16 cellular contexts compared by ENCODE assay signal in the genomic region with DNA sequence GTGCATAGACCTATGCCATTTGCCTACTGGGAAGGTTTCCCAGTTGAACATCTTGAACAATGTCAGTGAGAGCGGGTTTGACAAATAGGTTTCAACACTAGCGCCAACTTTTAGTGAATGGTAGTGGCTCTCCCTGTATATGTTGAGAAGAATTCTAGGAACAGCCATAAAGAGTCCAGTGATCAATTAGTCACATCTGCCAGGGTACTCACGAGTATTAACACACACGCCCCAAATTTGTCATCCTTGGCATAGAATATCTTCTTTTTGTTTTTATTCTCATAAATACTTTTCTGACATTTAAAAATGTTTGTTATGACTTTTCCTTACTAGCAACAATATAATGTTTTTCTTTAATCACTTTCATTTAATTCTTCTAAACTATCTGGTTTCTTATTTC.
"Had no signal": no experiment of that assay in that cellular context is flagged by ENCODE, and none has a peak within 500 bp of the region (broad histone marks: within the 10 kb centered on the region; RNA-seq: fewer than 3 reads in every experiment).

No MANE protein-coding gene starts in this region.

- ATAC-seq: activated CD8-positive, alpha-beta T cell treated with anti-CD3 and anti-CD28 coated beads, Interleukin-2, amount 10 ng/mL, durations not matched to agents 7 days and 5 days; mucosa of descending colon; stimulated activated naive CD8-positive, alpha-beta T cell treated with anti-CD3 and anti-CD28 coated beads, Interleukin-15, Interleukin-2, amounts not matched to agents 100 U/mL and 50 U/mL, for 24 hours had no signal

- H3K4me3 ChIP-seq: coronary artery, mucosa of descending colon, right atrium auricular region, skin epidermis had no signal

- DNase-seq: activated CD4-positive, alpha-beta T cell treated with anti-CD3 and anti-CD28 coated beads, Interleukin-2, amount 10 ng/mL, durations not matched to agents 7 days and 5 days; activated CD4-positive, CD25-positive, alpha-beta regulatory T cell; activated CD8-positive, alpha-beta T cell treated with anti-CD3 and anti-CD28 coated beads, Interleukin-2, amount 10 ng/mL, durations not matched to agents 7 days and 5 days; activated naive CD4-positive, alpha-beta T cell treated with Interleukin-2 at 50 U/mL for 16 hours; activated naive CD8-positive, alpha-beta T cell treated with anti-CD3 and anti-CD28 coated beads, Interleukin-2, amount 10 ng/mL, durations not matched to agents 7 days and 5 days; activated T-cell treated with anti-CD3 and anti-CD28 coated beads, Interleukin-2, amount 50 U/mL, for 24 hours; caudate nucleus; mesenchymal stem cell; mucosa of descending colon; naive B cell; stimulated activated naive CD8-positive, alpha-beta T cell treated with anti-CD3 and anti-CD28 coated beads, Interleukin-15, Interleukin-2, amounts not matched to agents 100 U/mL and 50 U/mL, for 24 hours; T-helper 1 cell; T-helper 9 cell had no signal
